9 cellular contexts compared by ENCODE assay signal in the genomic region with DNA sequence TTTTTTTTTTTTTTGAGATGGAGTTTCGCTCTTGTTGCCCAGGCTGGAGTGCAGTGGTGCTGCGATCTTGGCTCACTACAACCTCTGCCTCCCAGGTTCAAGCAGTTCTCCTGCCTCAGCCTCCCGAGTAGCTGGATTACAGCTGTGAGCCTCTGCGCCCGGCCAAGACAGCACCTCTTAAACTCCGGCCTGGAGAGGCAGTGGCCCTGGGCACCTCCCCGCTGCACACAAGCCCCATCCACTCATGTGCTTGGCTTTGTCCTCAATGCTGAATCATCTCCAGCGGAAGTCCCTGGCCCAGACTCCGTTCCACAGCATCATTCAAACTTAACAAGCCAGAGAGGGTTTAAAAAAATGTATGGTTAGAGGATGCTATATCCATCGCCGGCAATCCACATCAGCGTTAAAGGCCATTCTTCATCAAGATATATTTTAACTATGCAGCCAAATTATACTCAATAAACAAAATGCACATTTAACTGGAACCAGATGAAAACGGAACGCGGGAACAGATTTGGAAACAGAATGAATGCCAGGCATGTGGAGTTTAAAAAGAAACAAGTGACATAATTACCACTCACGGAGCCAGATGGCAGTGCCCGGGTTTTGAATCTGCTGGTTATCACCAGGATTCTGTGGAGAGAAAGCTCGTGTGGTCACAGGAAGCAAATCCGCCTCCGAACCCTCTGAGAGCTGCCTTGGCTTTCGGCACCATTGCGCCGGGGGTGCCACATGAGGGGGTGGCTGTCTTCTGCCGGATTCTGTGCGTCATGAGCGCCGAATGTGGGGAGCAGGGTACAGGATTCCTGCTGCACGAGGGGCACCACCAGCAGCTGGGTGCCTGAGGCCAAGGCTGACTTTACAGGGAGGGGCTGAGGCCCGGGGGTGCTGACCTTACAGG. TPM values are rescaled to one million over a fixed set of nuclear protein-coding genes. Genes with fewer than 3 reads are reported as not detected.
A peak's percentile ranks its signal among the peaks of the same experiment; 100 is the strongest.
DNase-seq lines count a peak whose midpoint lies in the region; ATAC-seq and TF ChIP-seq lines count a peak whose summit lies in the region.
"Had no signal": no experiment of that assay in that cellular context is flagged by ENCODE, and none has a peak within 500 bp of the region (broad histone marks: within the 10 kb centered on the region; RNA-seq: fewer than 3 reads in every experiment).

No MANE protein-coding gene starts in this region.

- TF ChIP-seq POLR2A in thyroid gland (IDR thresholded peaks at IDR 0.05): no peak

- H3K36me3 ChIP-seq in RWPE2 (ENCODE audit: low read depth): no peaks in the 10 kb centered on the region
- H3K36me3 ChIP-seq in thyroid gland: no peaks in the 10 kb centered on the region

- peak; percentile 92 for DNase-seq in EL
- no peak for DNase-seq in RWPE2 (ENCODE audit: low spot score)
- DNase-seq in fibroblast of gingiva (ENCODE audit: low read depth): peak; percentile 94
- peak in 9 of 10 donors; percentile 45 to 97 (median 82) for DNase-seq in posterior cingulate gyrus
- no peak for DNase-seq in thyroid gland
- no peak for DNase-seq in kidney tubule cell (ENCODE audit: low spot score)
- DNase-seq: NCI-H187 treated with DMSO at 0.1 percent for 48 hours had no signal

- no peak for TF ChIP-seq CTCF in RWPE2 (IDR thresholded peaks at IDR 0.05; ENCODE audit: poor library complexity, severe bottlenecking)
- no peak for TF ChIP-seq CTCF in thyroid gland (IDR thresholded peaks at IDR 0.05)

- intact Hi-C loops in posterior cingulate gyrus (cut with DNase I) (no loop called here), thyroid gland (cut with DNase I) (no loop called here)

- H3K27me3 ChIP-seq in RWPE2 (ENCODE audit: insufficient read depth, poor library complexity, severe bottlenecking) (peaks cover 12% of the 10 kb centered on the region), thyroid gland (no peaks in the 10 kb centered on the region)

- no peak overlapping the region for H3K4me3 ChIP-seq in RWPE2 (ENCODE audit: severe bottlenecking)
- no peak overlapping the region for H3K4me3 ChIP-seq in thyroid gland (replicated peaks in 1 of 3)

- no peak overlapping the region for H3K27ac ChIP-seq in RWPE2 (ENCODE audit: poor library complexity, severe bottlenecking)
- H3K27ac ChIP-seq in thyroid gland: no peak overlapping the region

- WGBS in thyroid gland, 2 donors: 63 to 68% methylated on average over 28 of the region's 29 CpGs

- H3K4me1 ChIP-seq in RWPE2 (ENCODE audit: insufficient read depth, poor library complexity, severe bottlenecking) (no peaks in the 10 kb centered on the region), thyroid gland (no peaks in the 10 kb centered on the region)

- ATAC-seq in RWPE2 (ENCODE audit: low read depth) (peak; percentile 44; the same call in 2 of the 3 replicates), GM19023 (IDR thresholded peaks at IDR 0.05; ENCODE audit: unreplicated experiment) (no peak), HG03196 (IDR thresholded peaks at IDR 0.05; ENCODE audit: unreplicated experiment) (no peak)

- H3K9me3 ChIP-seq in RWPE2 (ENCODE audit: severe bottlenecking) (no peaks in the 10 kb centered on the region), thyroid gland (no peaks in the 10 kb centered on the region)

RNA-seq across cellular contexts. Expression of gene CFAP46, which starts 45.6 kb away (rescaled TPM):
- total RNA-seq in thyroid gland: 10 to 100 TPM in 1 of 4 donors, 1 to 10 TPM in 3; 3.6 to 12.7 (median 9.1) TPM

Comparison
In these comparisons a context has a peak if more than half of its experiments do, and no peak if none do; other contexts are left out.
1. DNase-seq: peak in EL (single experiment), fibroblast of gingiva (single experiment) and posterior cingulate gyrus (9 of 10); none in RWPE2 (single experiment), thyroid gland (0 of 2) and kidney tubule cell (single experiment).